In the genomic region with DNA sequence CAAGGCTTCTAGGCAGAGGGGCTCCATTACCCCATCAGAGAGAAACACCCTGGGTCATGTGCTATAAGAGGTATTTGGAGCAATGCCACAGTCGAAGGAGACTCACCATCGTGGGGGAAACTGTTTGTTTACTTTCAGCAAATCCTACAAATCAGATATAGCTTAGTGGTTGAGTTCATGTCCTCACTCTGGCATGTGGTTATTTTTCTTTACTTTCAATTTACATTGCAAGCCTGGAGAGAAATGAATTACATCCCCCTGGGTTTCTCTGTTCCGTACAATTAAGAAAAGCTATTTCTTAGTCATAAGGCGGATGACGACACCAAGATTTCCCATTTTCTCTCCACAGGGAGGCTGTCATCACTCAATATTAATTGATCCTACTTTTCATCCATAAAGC, we compare ENCODE assay signal across 1 cellular context.
TF ChIP-seq lines count a peak whose summit lies in the region.

No MANE protein-coding gene starts in this region.

TF ChIP-seq in GM12878, 131 proteins besides CTCF, POLR2A, EP300 and RAD21 (continued from another document):
- TF ChIP-seq SMARCA5 (IDR thresholded peaks at IDR 0.05) (no peak), ASH2L (IDR thresholded peaks at IDR 0.05; ENCODE audit: borderline replicate concordance, low read depth) (no peak)
- TF ChIP-seq, protein P1, sequence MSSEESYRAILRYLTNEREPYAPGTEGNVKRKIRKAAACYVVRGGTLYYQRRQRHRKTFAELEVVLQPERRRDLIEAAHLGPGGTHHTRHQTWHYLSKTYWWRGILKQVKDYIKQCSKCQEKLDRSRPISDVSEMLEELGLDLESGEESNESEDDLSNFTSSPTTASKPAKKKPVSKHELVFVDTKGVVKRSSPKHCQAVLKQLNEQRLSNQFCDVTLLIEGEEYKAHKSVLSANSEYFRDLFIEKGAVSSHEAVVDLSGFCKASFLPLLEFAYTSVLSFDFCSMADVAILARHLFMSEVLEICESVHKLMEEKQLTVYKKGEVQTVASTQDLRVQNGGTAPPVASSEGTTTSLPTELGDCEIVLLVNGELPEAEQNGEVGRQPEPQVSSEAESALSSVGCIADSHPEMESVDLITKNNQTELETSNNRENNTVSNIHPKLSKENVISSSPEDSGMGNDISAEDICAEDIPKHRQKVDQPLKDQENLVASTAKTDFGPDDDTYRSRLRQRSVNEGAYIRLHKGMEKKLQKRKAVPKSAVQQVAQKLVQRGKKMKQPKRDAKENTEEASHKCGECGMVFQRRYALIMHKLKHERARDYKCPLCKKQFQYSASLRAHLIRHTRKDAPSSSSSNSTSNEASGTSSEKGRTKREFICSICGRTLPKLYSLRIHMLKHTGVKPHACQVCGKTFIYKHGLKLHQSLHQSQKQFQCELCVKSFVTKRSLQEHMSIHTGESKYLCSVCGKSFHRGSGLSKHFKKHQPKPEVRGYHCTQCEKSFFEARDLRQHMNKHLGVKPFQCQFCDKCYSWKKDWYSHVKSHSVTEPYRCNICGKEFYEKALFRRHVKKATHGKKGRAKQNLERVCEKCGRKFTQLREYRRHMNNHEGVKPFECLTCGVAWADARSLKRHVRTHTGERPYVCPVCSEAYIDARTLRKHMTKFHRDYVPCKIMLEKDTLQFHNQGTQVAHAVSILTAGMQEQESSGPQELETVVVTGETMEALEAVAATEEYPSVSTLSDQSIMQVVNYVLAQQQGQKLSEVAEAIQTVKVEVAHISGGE (CRISPR knock-in tag; IDR thresholded peaks at IDR 0.05) = no peak
